In the genomic region with DNA sequence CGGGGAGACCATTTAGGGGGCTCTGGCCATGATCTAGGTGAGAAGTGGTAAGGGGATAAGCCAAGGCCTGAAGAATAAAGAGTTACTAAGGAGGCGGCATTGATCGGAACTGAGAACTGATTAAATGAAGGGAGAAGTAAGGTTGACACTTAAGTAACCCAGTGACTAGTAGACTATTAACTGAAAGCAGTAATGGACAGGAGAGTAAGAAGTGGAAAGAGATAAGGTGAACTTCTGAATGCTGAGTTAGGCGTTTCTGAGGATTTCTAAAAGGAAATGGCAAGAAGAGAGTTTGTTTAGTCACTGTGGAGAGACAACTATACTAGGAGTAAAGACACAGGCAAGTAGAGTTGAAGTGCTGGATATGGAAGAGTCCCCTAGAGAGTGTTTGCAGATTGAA, we compare ENCODE assay signal across 1 cellular context.
TF ChIP-seq lines count a peak whose summit lies in the region.

No MANE protein-coding gene starts in this region.

TF ChIP-seq in GM23338, 12 proteins besides CTCF, POLR2A, EP300 and RAD21 (continued from another document):
- TF ChIP-seq ZNF114 (CRISPR knock-in tag; IDR thresholded peaks at IDR 0.05), result no peak
